ENCODE assay signal across 20 cellular contexts in the genomic region with DNA sequence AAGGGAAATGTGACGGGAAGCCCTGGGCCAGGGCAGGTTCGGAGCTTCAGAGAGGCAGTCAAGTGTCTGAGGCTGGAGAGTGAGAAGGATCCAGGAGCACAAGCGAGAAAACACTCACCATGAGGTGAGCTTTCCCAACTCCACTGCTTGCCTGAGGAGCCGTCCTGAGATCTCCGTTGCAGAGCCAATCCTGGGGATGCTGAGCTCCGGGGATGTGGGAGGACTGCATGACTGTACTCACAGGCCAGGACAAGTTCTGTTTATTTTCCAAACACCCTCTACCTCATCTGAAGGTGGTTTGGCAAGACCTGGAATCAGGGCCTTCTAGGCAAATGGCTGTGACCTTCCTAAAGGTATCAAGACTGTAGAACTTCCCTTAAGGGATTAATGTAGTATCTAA. TPM values are rescaled to one million over a fixed set of nuclear protein-coding genes. Genes with fewer than 3 reads are reported as not detected.
DNase-seq lines count a peak whose midpoint lies in the region; ATAC-seq and TF ChIP-seq lines count a peak whose summit lies in the region.
"Had no signal": no experiment of that assay in that cellular context is flagged by ENCODE, and none has a peak within 500 bp of the region (broad histone marks: within the 10 kb centered on the region; RNA-seq: fewer than 3 reads in every experiment).

No MANE protein-coding gene starts in this region.

- no peak overlapping the region for H4K8ac ChIP-seq in neuronal stem cell (ENCODE audit: low read depth, low read length)

- H3K27me3 ChIP-seq in BLaER1 (no peaks in the 10 kb centered on the region), neuronal stem cell (ENCODE audit: control insufficient read depth in 3 of 3, insufficient read depth in 3 of 3, low read depth in 1 of 3, low read length in 3 of 3) (no peaks in the 10 kb centered on the region)

- no peak overlapping the region for H2AFZ ChIP-seq in neuronal stem cell (ENCODE audit: low read length)

- no peaks in the 10 kb centered on the region for H3K4me1 Mint-ChIP-seq in activated CD4-positive, alpha-beta memory T cell treated with anti-CD3 and anti-CD28 coated beads, Interleukin-2, amount 10 ng/mL, durations not matched to agents 7 days and 5 days

- ATAC-seq in HG03045 (IDR thresholded peaks at IDR 0.05; ENCODE audit: unreplicated experiment), result no peak
- ATAC-seq: K562, SK-N-SH treated with all-trans-retinoic acid at 6 μM for 48 hours had no signal

- H3K27ac Mint-ChIP-seq in activated CD4-positive, alpha-beta memory T cell treated with anti-CD3 and anti-CD28 coated beads, Interleukin-2, amount 10 ng/mL, durations not matched to agents 7 days and 5 days, result no peak overlapping the region
- H3K27ac Mint-ChIP-seq: activated CD4-positive, alpha-beta memory T cell treated with anti-CD3 and anti-CD28 coated beads for 36 hours had no signal

- H2BK5ac ChIP-seq in neuronal stem cell (ENCODE audit: low read length), result no peak overlapping the region

- H4K20me1 ChIP-seq in BLaER1, result no peaks in the 10 kb centered on the region

- peak overlapping the region; percentile 61 for H3K4me2 ChIP-seq in BLaER1
- H3K4me2 ChIP-seq in neuronal stem cell (ENCODE audit: insufficient read depth, low read length, poor library complexity, severe bottlenecking), result no peak overlapping the region

- H3K23ac ChIP-seq in neuronal stem cell (ENCODE audit: low read depth, low read length, poor library complexity), result no peak overlapping the region

- DNase-seq in RWPE1 (ENCODE audit: low spot score) (peak; percentile 93), epithelial cell of esophagus (ENCODE audit: low read depth) (peak; percentile 99), neuronal stem cell (ENCODE audit: low spot score) (no peak), ecto neural progenitor cell (ENCODE audit: low spot score) (no peak), midbrain (lab: John Stamatoyannopoulos, UW) (no peak)
- DNase-seq in activated CD4-positive, alpha-beta memory T cell treated with anti-CD3 and anti-CD28 coated beads, Interleukin-2, amount 10 ng/mL, durations not matched to agents 7 days and 5 days, result no peak
- DNase-seq: activated CD4-positive, alpha-beta memory T cell treated with anti-CD3 and anti-CD28 coated beads for 36 hours; activated T-cell treated with anti-CD3 and anti-CD28 coated beads, Interleukin-2, amount 50 U/mL, for 1 hour; effector memory CD4-positive, alpha-beta T cell; head of caudate nucleus; left ventricle myocardium inferior; NCI-H2029 treated with DMSO at 0.1 percent for 48 hours; NCI-H524; RPMI8226 had no signal

- no peaks in the 10 kb centered on the region for H3K27me3 Mint-ChIP-seq in activated CD4-positive, alpha-beta memory T cell treated with anti-CD3 and anti-CD28 coated beads, Interleukin-2, amount 10 ng/mL, durations not matched to agents 7 days and 5 days
- H3K27me3 Mint-ChIP-seq: activated CD4-positive, alpha-beta memory T cell treated with anti-CD3 and anti-CD28 coated beads for 36 hours had no signal

- H3K9me3 ChIP-seq in BLaER1, result 0 out of 2 replicates have a peak, but pooled peaks cover under 1% of the 10 kb centered on the region
- H3K9me3 ChIP-seq in neuronal stem cell (replicated peaks in 1 of 2; ENCODE audit: control insufficient read depth in 2 of 2, insufficient read depth in 1 of 2, low read depth in 1 of 2, low read length in 2 of 2), result no peaks in the 10 kb centered on the region
- H3K9me3 ChIP-seq: left ventricle myocardium inferior had no signal

- no peaks in the 10 kb centered on the region for H3K36me3 Mint-ChIP-seq in activated CD4-positive, alpha-beta memory T cell treated with anti-CD3 and anti-CD28 coated beads, Interleukin-2, amount 10 ng/mL, durations not matched to agents 7 days and 5 days (ENCODE audit: low read depth)
- H3K36me3 Mint-ChIP-seq: activated CD4-positive, alpha-beta memory T cell treated with anti-CD3 and anti-CD28 coated beads for 36 hours had no signal

- H3K14ac ChIP-seq in neuronal stem cell (ENCODE audit: low read length), result no peak overlapping the region

- H2BK120ac ChIP-seq in neuronal stem cell (ENCODE audit: low read depth, low read length), result no peak overlapping the region

- peaks cover 4% of the 10 kb centered on the region for H3K79me1 ChIP-seq in neuronal stem cell (ENCODE audit: low read depth, low read length)

- CTCF ChIA-PET in RWPE1 (lab: Yijun Ruan, JAX), result interaction anchor here (0.6 kb wide), 2 partner anchors 126 to 1256 kb away, joined by 3 read pairs; no protein-coding TSS in a partner anchor
- CTCF ChIA-PET in activated CD4-positive, alpha-beta memory T cell treated with anti-CD3 and anti-CD28 coated beads, Interleukin-2, amount 10 ng/mL, durations not matched to agents 7 days and 5 days (lab: Charles Lee), result no interaction called here

- no peak overlapping the region for H3K4me3 ChIP-seq in BLaER1
- H3K4me3 ChIP-seq in epithelial cell of esophagus (ENCODE audit: low read length), result no peak overlapping the region
- H3K4me3 ChIP-seq in neuronal stem cell (ENCODE audit: low read length in 2 of 2), result no peak overlapping the region
- H3K4me3 ChIP-seq: K562, left ventricle myocardium inferior had no signal

- H3K36me3 ChIP-seq in BLaER1, result peaks cover 15% of the 10 kb centered on the region; the same call in 1 of the 2 replicates
- peaks cover 3 to 79% of the 10 kb centered on the region in 2 donors for H3K36me3 ChIP-seq in neuronal stem cell (replicated peaks in 1 of 2; ENCODE audit: control insufficient read depth in 2 of 2, insufficient read depth in 2 of 2, low read length in 2 of 2)
- H3K36me3 ChIP-seq: left ventricle myocardium inferior had no signal

- H3K4me1 ChIP-seq in BLaER1, result peaks cover 43% of the 10 kb centered on the region
- H3K4me1 ChIP-seq in neuronal stem cell (ENCODE audit: control insufficient read depth in 2 of 2, insufficient read depth in 1 of 2, low read depth in 1 of 2, low read length in 2 of 2), result peaks cover 0 to 25% of the 10 kb centered on the region in 2 donors

- H3K4ac ChIP-seq in neuronal stem cell (ENCODE audit: low read length), result no peak overlapping the region

- no peak overlapping the region for H2BK15ac ChIP-seq in neuronal stem cell (ENCODE audit: low read length)

- H3K27ac ChIP-seq in BLaER1, result no peak overlapping the region
- H3K27ac ChIP-seq in RWPE1, result peak overlapping the region; percentile 81
- peak overlapping the region; percentile 21 for H3K27ac ChIP-seq in neuronal stem cell (replicated peaks; ENCODE audit: low read length)
- H3K27ac ChIP-seq: C4-2B, left ventricle myocardium inferior had no signal

- H3K18ac ChIP-seq in neuronal stem cell (ENCODE audit: low read length), result no peak overlapping the region

- H4K91ac ChIP-seq in neuronal stem cell (ENCODE audit: low read depth, low read length, poor library complexity), result no peak overlapping the region

- POLR2A ChIA-PET in RWPE1 (lab: Yijun Ruan, JAX; ENCODE audit: low non-redundant PET), result no interaction called here
- POLR2A ChIA-PET in activated CD4-positive, alpha-beta memory T cell treated with anti-CD3 and anti-CD28 coated beads, Interleukin-2, amount 10 ng/mL, durations not matched to agents 7 days and 5 days (lab: Charles Lee), result no interaction called here

- H3K9ac ChIP-seq in BLaER1 (no peak overlapping the region), neuronal stem cell (ENCODE audit: low read depth, low read length, poor library complexity) (no peak overlapping the region)

- H3K4me3 Mint-ChIP-seq in activated CD4-positive, alpha-beta memory T cell treated with anti-CD3 and anti-CD28 coated beads, Interleukin-2, amount 10 ng/mL, durations not matched to agents 7 days and 5 days, result no peak overlapping the region
- H3K4me3 Mint-ChIP-seq: activated CD4-positive, alpha-beta memory T cell treated with anti-CD3 and anti-CD28 coated beads for 36 hours had no signal

- no peak for TF ChIP-seq CTCF in RWPE1 (conservative IDR thresholded peaks at IDR 0.05; ENCODE audit: low read depth)
- TF ChIP-seq CTCF in epithelial cell of esophagus (IDR thresholded peaks at IDR 0.05; ENCODE audit: insufficient read depth, low read depth, low read length, missing control alignments), result no peak

- H3K9me3 Mint-ChIP-seq in activated CD4-positive, alpha-beta memory T cell treated with anti-CD3 and anti-CD28 coated beads, Interleukin-2, amount 10 ng/mL, durations not matched to agents 7 days and 5 days, result no peaks in the 10 kb centered on the region

- no CpG with 5 or more reads among the region's 6 CpGs for WGBS in neuronal stem cell (ENCODE audit: extremely low coverage in 2 of 2, insufficient read length in 2 of 2, insufficient replicate concordance in 1 of 2), 2 donors

- H2AK5ac ChIP-seq in neuronal stem cell (ENCODE audit: low read depth, low read length), result no peak overlapping the region

- H2BK12ac ChIP-seq in neuronal stem cell (ENCODE audit: low read length), result no peak overlapping the region

RNA-seq across cellular contexts. Expression of a gene that starts 38.7 kb away (rescaled TPM):
- 54.7 TPM for polyA plus RNA-seq in neuronal stem cell (2013, experiment 1 of 2)
- 56.9 TPM for polyA plus RNA-seq in neuronal stem cell (2013, experiment 2 of 2)
- total RNA-seq in activated CD4-positive, alpha-beta memory T cell treated with anti-CD3 and anti-CD28 coated beads, Interleukin-2, amount 10 ng/mL, durations not matched to agents 7 days and 5 days, result not detected
- total RNA-seq: G401 had no signal

Comparison
In these comparisons a context has a peak if more than half of its experiments do, and no peak if none do; other contexts are left out.
1. DNase-seq: peak in RWPE1 (single experiment) and epithelial cell of esophagus (single experiment); none in neuronal stem cell (single experiment), ecto neural progenitor cell (single experiment), midbrain (single experiment) and activated CD4-positive, alpha-beta memory T cell treated with anti-CD3 and anti-CD28 coated beads, Interleukin-2, amount 10 ng/mL, durations not matched to agents 7 days and 5 days (single experiment).